Comparison of ENCODE assay signal across 10 cellular contexts in genomic region chrX:63652086-63652775, GRCh38.
"Had no signal": no experiment of that assay in that cellular context is flagged by ENCODE, and none has a peak within 500 bp of the region (broad histone marks: within the 10 kb centered on the region; RNA-seq: fewer than 3 reads in every experiment).

No MANE protein-coding gene starts in this region.

- ATAC-seq: activated CD4-positive, CD25-positive, alpha-beta regulatory T cell treated with anti-CD3 and anti-CD28 coated beads, Interleukin-2, amount 50 U/mL, for 24 hours; left colon; naive thymus-derived CD4-positive, alpha-beta T cell had no signal

- DNase-seq: activated CD4-positive, alpha-beta T cell treated with anti-CD3 and anti-CD28 coated beads, Interleukin-2, amount 50 U/mL, for 4 hours; activated effector memory CD4-positive, alpha-beta T cell treated with anti-CD3 and anti-CD28 coated beads, Interleukin-2, amount 50 U/mL, for 16 hours; activated T-cell treated with anti-CD3 and anti-CD28 coated beads, Interleukin-2, amount 50 U/mL, for 1 hour; aorta; effector CD8-positive, alpha-beta T cell; left colon; naive thymus-derived CD4-positive, alpha-beta T cell; posterior cingulate gyrus; stomach had no signal
